Comparison of ENCODE assay signal across 2 cellular contexts in the genomic region with DNA sequence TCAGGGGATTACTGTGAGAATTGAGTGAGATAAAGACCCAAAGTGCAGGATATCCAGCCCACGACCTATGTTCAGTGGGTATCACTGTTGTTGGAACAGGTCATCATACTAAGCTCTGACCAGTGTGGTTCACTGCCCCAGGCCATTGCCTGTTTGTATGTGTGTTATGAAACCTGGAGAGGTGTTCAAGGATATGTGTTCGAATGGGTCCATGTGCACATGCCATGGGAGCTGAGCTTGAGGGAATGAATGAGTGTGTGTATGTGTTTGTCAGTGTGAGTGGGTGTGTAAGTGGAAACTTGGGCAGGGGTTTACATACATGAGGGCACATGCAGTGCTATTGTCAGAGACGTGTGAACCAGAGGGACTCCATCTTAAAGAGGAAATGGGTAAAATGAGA.
TF ChIP-seq lines count a peak whose summit lies in the region.

No MANE protein-coding gene starts in this region.

TF ChIP-seq in GM23338, 12 proteins besides CTCF, POLR2A, EP300 and RAD21:
- no peak for TF ChIP-seq JUNB (IDR thresholded peaks at IDR 0.05; ENCODE audit: unreplicated experiment)
- TF ChIP-seq EZH2 (IDR thresholded peaks at IDR 0.05; ENCODE audit: low read depth, unreplicated experiment): no peak
- TF ChIP-seq REST (IDR thresholded peaks at IDR 0.05; ENCODE audit: unreplicated experiment): no peak
- no peak for TF ChIP-seq STAT1 (IDR thresholded peaks at IDR 0.05; ENCODE audit: unreplicated experiment)
- no peak for TF ChIP-seq ZNF114 (CRISPR knock-in tag; IDR thresholded peaks at IDR 0.05)
- no peak for TF ChIP-seq CREB1 (CRISPR knock-in tag; IDR thresholded peaks at IDR 0.05; ENCODE audit: low read depth)
- no peak for TF ChIP-seq EZH2phosphoT487 (IDR thresholded peaks at IDR 0.05; ENCODE audit: unreplicated experiment)
- TF ChIP-seq POLR2AphosphoS5 (IDR thresholded peaks at IDR 0.05; ENCODE audit: low read depth): no peak
- no peak for TF ChIP-seq NANOG (IDR thresholded peaks at IDR 0.05; ENCODE audit: borderline replicate concordance)
- TF ChIP-seq, protein P1, sequence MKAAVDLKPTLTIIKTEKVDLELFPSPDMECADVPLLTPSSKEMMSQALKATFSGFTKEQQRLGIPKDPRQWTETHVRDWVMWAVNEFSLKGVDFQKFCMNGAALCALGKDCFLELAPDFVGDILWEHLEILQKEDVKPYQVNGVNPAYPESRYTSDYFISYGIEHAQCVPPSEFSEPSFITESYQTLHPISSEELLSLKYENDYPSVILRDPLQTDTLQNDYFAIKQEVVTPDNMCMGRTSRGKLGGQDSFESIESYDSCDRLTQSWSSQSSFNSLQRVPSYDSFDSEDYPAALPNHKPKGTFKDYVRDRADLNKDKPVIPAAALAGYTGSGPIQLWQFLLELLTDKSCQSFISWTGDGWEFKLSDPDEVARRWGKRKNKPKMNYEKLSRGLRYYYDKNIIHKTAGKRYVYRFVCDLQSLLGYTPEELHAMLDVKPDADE (IDR thresholded peaks at IDR 0.05): no peak

TF ChIP-seq in H1, 55 proteins besides CTCF, POLR2A, EP300 and RAD21:
- TF ChIP-seq BRCA1 (IDR thresholded peaks at IDR 0.05; ENCODE audit: low read depth, low read length) (no peak), TEAD4 (IDR thresholded peaks at IDR 0.05; ENCODE audit: low read depth, low read length) (no peak), POLR2AphosphoS5 (IDR thresholded peaks at IDR 0.05; ENCODE audit: low read depth, low read length) (no peak), ZNF274 (IDR thresholded peaks at IDR 0.05; ENCODE audit: borderline replicate concordance, extremely low read depth, low read length) (no peak), CBX8 (IDR thresholded peaks at IDR 0.05; ENCODE audit: borderline replicate concordance, low read depth, low read length) (no peak), CEBPB (IDR thresholded peaks at IDR 0.05; ENCODE audit: low read depth, low read length) (no peak), TBP (IDR thresholded peaks at IDR 0.05; ENCODE audit: low read depth, low read length) (no peak), RBBP5 (IDR thresholded peaks at IDR 0.05; ENCODE audit: borderline replicate concordance, low read depth, low read length) (no peak), TCF12 (IDR thresholded peaks at IDR 0.05; ENCODE audit: low read depth, low read length) (no peak), CBX5 (IDR thresholded peaks at IDR 0.05; ENCODE audit: low read depth, low read length) (no peak), KDM5A (IDR thresholded peaks at IDR 0.05; ENCODE audit: low read length) (no peak)
- TF ChIP-seq, protein P2, sequence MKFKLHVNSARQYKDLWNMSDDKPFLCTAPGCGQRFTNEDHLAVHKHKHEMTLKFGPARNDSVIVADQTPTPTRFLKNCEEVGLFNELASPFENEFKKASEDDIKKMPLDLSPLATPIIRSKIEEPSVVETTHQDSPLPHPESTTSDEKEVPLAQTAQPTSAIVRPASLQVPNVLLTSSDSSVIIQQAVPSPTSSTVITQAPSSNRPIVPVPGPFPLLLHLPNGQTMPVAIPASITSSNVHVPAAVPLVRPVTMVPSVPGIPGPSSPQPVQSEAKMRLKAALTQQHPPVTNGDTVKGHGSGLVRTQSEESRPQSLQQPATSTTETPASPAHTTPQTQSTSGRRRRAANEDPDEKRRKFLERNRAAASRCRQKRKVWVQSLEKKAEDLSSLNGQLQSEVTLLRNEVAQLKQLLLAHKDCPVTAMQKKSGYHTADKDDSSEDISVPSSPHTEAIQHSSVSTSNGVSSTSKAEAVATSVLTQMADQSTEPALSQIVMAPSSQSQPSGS (IDR thresholded peaks at IDR 0.05; ENCODE audit: low read length): no peak
